13 cellular contexts compared by ENCODE assay signal in the genomic region with DNA sequence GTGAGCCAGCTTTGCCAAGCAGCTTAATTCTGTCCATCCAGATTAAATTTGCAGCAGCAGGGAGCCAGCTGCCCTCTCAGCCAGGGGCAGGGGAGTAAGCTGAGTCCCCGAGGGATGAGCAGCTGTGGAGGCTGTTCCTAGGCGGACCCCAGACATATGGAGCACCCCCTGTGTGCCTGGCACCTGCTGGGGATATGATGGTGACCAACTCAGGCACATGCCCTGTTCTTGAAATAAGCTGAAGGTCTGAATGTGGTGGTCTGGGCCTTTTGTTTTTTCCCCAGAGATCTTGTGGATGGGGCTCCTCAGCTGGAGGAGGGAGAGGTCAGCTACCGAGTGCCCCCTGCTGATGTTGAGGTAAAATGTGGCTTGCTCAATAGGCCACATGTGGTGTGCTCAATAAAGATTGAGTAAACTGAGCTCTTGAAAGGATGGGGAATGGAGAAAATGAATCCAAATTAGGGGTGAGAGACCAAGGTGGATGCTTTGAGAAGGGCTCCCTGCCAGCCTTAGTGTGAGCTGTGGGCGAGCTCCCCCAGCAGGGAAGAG.
DNase-seq lines count a peak whose midpoint lies in the region; ATAC-seq and TF ChIP-seq lines count a peak whose summit lies in the region.
"Had no signal": no experiment of that assay in that cellular context is flagged by ENCODE, and none has a peak within 500 bp of the region (broad histone marks: within the 10 kb centered on the region; RNA-seq: fewer than 3 reads in every experiment).

No MANE protein-coding gene starts in this region.

- H3K4me3 ChIP-seq in right cardiac atrium (ENCODE audit: low read length) (no peak overlapping the region), mesenchymal stem cell (ENCODE audit: insufficient read depth in 1 of 2, low read depth in 1 of 2, low read length in 2 of 2) (no peak overlapping the region), uterus (no peak overlapping the region), HAP-1 (no peak overlapping the region)
- H3K4me3 ChIP-seq: breast epithelium had no signal

- H2AFZ ChIP-seq in mesenchymal stem cell (ENCODE audit: low read depth, low read length) = no peak overlapping the region

- no peak overlapping the region for H2BK5ac ChIP-seq in mesenchymal stem cell (ENCODE audit: low read depth, low read length, poor library complexity, severe bottlenecking)

- peak overlapping the region; percentile 36 for H2BK15ac ChIP-seq in mesenchymal stem cell (ENCODE audit: low read depth, poor library complexity, severe bottlenecking)

- no peak overlapping the region for H4K8ac ChIP-seq in mesenchymal stem cell (ENCODE audit: low read length)

- H3K18ac ChIP-seq in mesenchymal stem cell (ENCODE audit: low read depth in 1 of 2, low read length in 2 of 2) = peak overlapping the region in 1 of 2 experiments; percentile 28

- ATAC-seq in right cardiac atrium = no peak
- no peak for ATAC-seq in WTC11
- ATAC-seq in GM21619 (IDR thresholded peaks at IDR 0.05; ENCODE audit: unreplicated experiment) = no peak

- no peak overlapping the region for H3K23ac ChIP-seq in mesenchymal stem cell (ENCODE audit: low read length in 2 of 2)

- peaks cover 2% of the 10 kb centered on the region; the same call in 1 of the 2 replicates for H3K36me3 Mint-ChIP-seq in WTC11

- POLR2A ChIA-PET in WTC11 (lab: Charles Lee) = interaction anchor here (1.6 kb wide), 1 partner anchor 10 kb away, joined by 5 read pairs; no protein-coding TSS in a partner anchor

- H3K14ac ChIP-seq in mesenchymal stem cell (ENCODE audit: low read length in 2 of 2) = peak overlapping the region in 1 of 2 experiments; percentile 69

- in situ Hi-C loops in HAP-1 (cut with MboI; ENCODE audit: low sequenced_read_pairs) = no loop called here

- no peak overlapping the region for H3K4me2 ChIP-seq in mesenchymal stem cell (ENCODE audit: low read length, poor library complexity, severe bottlenecking)

- H3K27ac ChIP-seq in right cardiac atrium (ENCODE audit: low read length) = peak overlapping the region; percentile 39
- no peak overlapping the region for H3K27ac ChIP-seq in mesenchymal stem cell (ENCODE audit: low read length, poor library complexity, severe bottlenecking)
- peak overlapping the region; percentile 88 to 94 for H3K27ac ChIP-seq in uterus

- no peaks in the 10 kb centered on the region for H3K79me1 ChIP-seq in mesenchymal stem cell (replicated peaks; ENCODE audit: low read length, poor library complexity, severe bottlenecking)

- CTCF ChIA-PET in WTC11 (lab: Charles Lee) = interaction anchor here (0.7 to 2.5 kb wide), 9 partner anchors 9 to 158 kb away, joined by 3 to 11 read pairs (median 4); no protein-coding TSS in a partner anchor

- H3K27ac Mint-ChIP-seq in WTC11 = no peak overlapping the region

- intact Hi-C loops in right cardiac atrium (cut with DNase I) = no loop called here
- intact Hi-C loops in cardiac septum (cut with DNase I) = loop anchor here (10.0 kb wide), 1 partner anchor 318 kb away; the partner anchor contains the start of gene USP28
- intact Hi-C loops in uterus (cut with DNase I; ENCODE audit: low total_unique reads) = loop anchor here (10.0 kb wide), 1 partner anchor 62 kb away; no protein-coding TSS in a partner anchor

- H3K9me3 ChIP-seq in right cardiac atrium (ENCODE audit: control insufficient read depth, low read length) (no peaks in the 10 kb centered on the region), mesenchymal stem cell (ENCODE audit: control insufficient read depth, low read length) (peaks cover 17% of the 10 kb centered on the region), uterus (no peaks in the 10 kb centered on the region), HAP-1 (no peaks in the 10 kb centered on the region)
- H3K9me3 ChIP-seq: breast epithelium had no signal

- H3K27me3 ChIP-seq in right cardiac atrium (ENCODE audit: control insufficient read depth, insufficient read depth) (no peaks in the 10 kb centered on the region), mesenchymal stem cell (ENCODE audit: control insufficient read depth in 1 of 2, insufficient read depth in 1 of 2, low read length in 2 of 2) (peaks cover 25 to 35% of the 10 kb centered on the region in 2 experiments), uterus (no peaks in the 10 kb centered on the region), HAP-1 (ENCODE audit: low read depth) (no peaks in the 10 kb centered on the region)
- H3K27me3 ChIP-seq: breast epithelium had no signal

- H2BK120ac ChIP-seq in mesenchymal stem cell (ENCODE audit: low read depth, low read length) = no peak overlapping the region

- DNase-seq in right cardiac atrium (no peak), cardiac septum (ENCODE audit: low spot score) (no peak), WTC11 (ENCODE audit: low spot score) (no peak), mesenchymal stem cell (no peak), uterus (no peak), GDM1 (lab: John Stamatoyannopoulos, UW) (no peak), HAP-1 (ENCODE audit: low spot score in 2 of 2) (no peak)
- DNase-seq: activated CD8-positive, alpha-beta memory T cell treated with anti-CD3 and anti-CD28 coated beads, Interleukin-2, amount 50 U/mL, for 48 hours; NCI-H526; T-helper 1 cell had no signal

- peaks cover 28% of the 10 kb centered on the region for H3K9me3 Mint-ChIP-seq in WTC11

- H3K4me1 ChIP-seq in right cardiac atrium (ENCODE audit: control insufficient read depth, insufficient read depth, low read length) = peaks cover 38% of the 10 kb centered on the region
- H3K4me1 ChIP-seq in mesenchymal stem cell (ENCODE audit: control insufficient read depth, insufficient read depth, low read depth, low read length) = peaks cover 2% of the 10 kb centered on the region
- peaks cover 16 to 26% of the 10 kb centered on the region in 2 donors for H3K4me1 ChIP-seq in uterus
- H3K4me1 ChIP-seq in HAP-1 = peaks cover 3% of the 10 kb centered on the region

- no peaks in the 10 kb centered on the region for H3K36me3 ChIP-seq in mesenchymal stem cell (ENCODE audit: control insufficient read depth in 1 of 2, insufficient read depth in 2 of 2, low read depth in 1 of 2, low read length in 2 of 2)
- no peaks in the 10 kb centered on the region for H3K36me3 ChIP-seq in uterus
- no peaks in the 10 kb centered on the region for H3K36me3 ChIP-seq in HAP-1 (replicated peaks)
- H3K36me3 ChIP-seq: breast epithelium had no signal

- H3K4me3 Mint-ChIP-seq in WTC11 = no peak overlapping the region
- H3K4me3 Mint-ChIP-seq: CD14-positive monocyte had no signal

- WGBS in right cardiac atrium = 88% methylated on average over 4 of the region's 4 CpGs
- WGBS in mesenchymal stem cell = 83% methylated on average over 4 of the region's 4 CpGs

- H4K91ac ChIP-seq in mesenchymal stem cell (ENCODE audit: low read length) = no peak overlapping the region

- H3K27me3 Mint-ChIP-seq in WTC11 (ENCODE audit: low read depth) = peaks cover 6% of the 10 kb centered on the region; the same call in 1 of the 2 replicates

- no peak overlapping the region for H2BK12ac ChIP-seq in mesenchymal stem cell (ENCODE audit: low read length in 2 of 2)

- H3K4me1 Mint-ChIP-seq in WTC11 = peaks cover 11% of the 10 kb centered on the region

- no peak overlapping the region for H3K4ac ChIP-seq in mesenchymal stem cell (ENCODE audit: low read depth in 1 of 2, low read length in 2 of 2)

- H3K9ac ChIP-seq in mesenchymal stem cell (ENCODE audit: low read length) = no peak overlapping the region

- H2AK5ac ChIP-seq in mesenchymal stem cell (ENCODE audit: low read length, severe bottlenecking) = no peak overlapping the region

- no peak for TF ChIP-seq POLR2A in uterus (IDR thresholded peaks at IDR 0.05)

- no peak for TF ChIP-seq CTCF in WTC11 (IDR thresholded peaks at IDR 0.05)
- no peak for TF ChIP-seq CTCF in uterus (IDR thresholded peaks at IDR 0.05)

TF ChIP-seq in WTC11, 78 proteins besides CTCF, POLR2A, EP300 and RAD21:
- TF ChIP-seq RELA (CRISPR knock-in tag; IDR thresholded peaks at IDR 0.05; ENCODE audit: borderline replicate concordance) (no peak), NFYB (CRISPR knock-in tag; conservative IDR thresholded peaks at IDR 0.05; ENCODE audit: low read depth) (no peak), HMGXB4 (CRISPR knock-in tag; IDR thresholded peaks at IDR 0.05) (no peak), ZNF423 (CRISPR knock-in tag; IDR thresholded peaks at IDR 0.05) (peak; percentile 33; the same call in 1 of the 2 replicates), SMAD3 (CRISPR knock-in tag; IDR thresholded peaks at IDR 0.05; ENCODE audit: borderline replicate concordance) (no peak), OVOL2 (CRISPR knock-in tag; IDR thresholded peaks at IDR 0.05; ENCODE audit: borderline replicate concordance) (no peak)
- TF ChIP-seq, protein P1, sequence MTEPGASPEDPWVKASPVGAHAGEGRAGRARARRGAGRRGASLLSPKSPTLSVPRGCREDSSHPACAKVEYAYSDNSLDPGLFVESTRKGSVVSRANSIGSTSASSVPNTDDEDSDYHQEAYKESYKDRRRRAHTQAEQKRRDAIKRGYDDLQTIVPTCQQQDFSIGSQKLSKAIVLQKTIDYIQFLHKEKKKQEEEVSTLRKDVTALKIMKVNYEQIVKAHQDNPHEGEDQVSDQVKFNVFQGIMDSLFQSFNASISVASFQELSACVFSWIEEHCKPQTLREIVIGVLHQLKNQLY (CRISPR knock-in tag; IDR thresholded peaks at IDR 0.05) = no peak

Comparison
In these comparisons a context has a peak if more than half of its experiments do, and no peak if none do; other contexts are left out.
1. intact Hi-C loops: an anchor here in cardiac septum (10.0 kb wide) and uterus (10.0 kb wide); none called in right cardiac atrium.